In genomic region chr10:30587522-30588031, GRCh38 we compare ENCODE assay signal across 1 cellular context.
TF ChIP-seq lines count a peak whose summit lies in the region.

No MANE protein-coding gene starts in this region.

TF ChIP-seq in HepG2, 621 proteins besides CTCF, POLR2A, EP300 and RAD21 (continued from another document and continues in another):
- TF ChIP-seq ARID4A (CRISPR knock-in tag; IDR thresholded peaks at IDR 0.05; ENCODE audit: borderline replicate concordance) (peak; percentile 53), MED1 (CRISPR knock-in tag; IDR thresholded peaks at IDR 0.05) (peak; percentile 70), GMEB1 (CRISPR knock-in tag; IDR thresholded peaks at IDR 0.05; ENCODE audit: borderline replicate concordance) (no peak), SOX13 (IDR thresholded peaks at IDR 0.05) (no peak), SOX13 (CRISPR knock-in tag; conservative IDR thresholded peaks at IDR 0.05 in 1 of 2, IDR thresholded peaks at IDR 0.05 in 1 of 2) (peak in 1 of 2 experiments; percentile 37; a peak in 1 of 4 replicates), ZMYM2 (CRISPR knock-in tag; IDR thresholded peaks at IDR 0.05) (0 out of 2 replicates have a peak, but pooled peaks have one; percentile 41), ZFY (CRISPR knock-in tag; IDR thresholded peaks at IDR 0.05) (0 out of 2 replicates have a peak, but pooled peaks have one; percentile 29), ZMYM3 (CRISPR knock-in tag; IDR thresholded peaks at IDR 0.05) (peak; percentile 55; the same call in 1 of the 2 replicates), RXRA (CRISPR knock-in tag; IDR thresholded peaks at IDR 0.05) (peak; percentile 90), PHF21A (CRISPR knock-in tag; IDR thresholded peaks at IDR 0.05) (peak; percentile 59; the same call in 1 of the 2 replicates), ZNF430 (CRISPR knock-in tag; IDR thresholded peaks at IDR 0.05) (peak; percentile 82; the same call in 1 of the 2 replicates), RBM22 (optimal IDR thresholded peaks at IDR 0.05; ENCODE audit: low read length) (no peak), ZNF33A (CRISPR knock-in tag; IDR thresholded peaks at IDR 0.05; ENCODE audit: borderline replicate concordance) (no peak), TFDP2 (CRISPR knock-in tag; IDR thresholded peaks at IDR 0.05) (no peak), HNF4A (CRISPR knock-in tag; IDR thresholded peaks at IDR 0.05) (peak; percentile 27; the same call in 1 of the 2 replicates), GABPB1 (CRISPR knock-in tag; IDR thresholded peaks at IDR 0.05) (0 out of 2 replicates have a peak, but pooled peaks have one; percentile 26), ZBTB49 (CRISPR knock-in tag; IDR thresholded peaks at IDR 0.05; ENCODE audit: borderline replicate concordance) (no peak), ZNF883 (CRISPR knock-in tag; IDR thresholded peaks at IDR 0.05; ENCODE audit: not compliant biosample characterization) (peak; percentile 26), ZNF605 (CRISPR knock-in tag; IDR thresholded peaks at IDR 0.05) (0 out of 2 replicates have a peak, but pooled peaks have one; percentile 35), TBX2 (CRISPR knock-in tag; IDR thresholded peaks at IDR 0.05; ENCODE audit: borderline replicate concordance) (peak; percentile 67; the same call in 1 of the 2 replicates), SOX6 (IDR thresholded peaks at IDR 0.05) (no peak), SOX6 (CRISPR knock-in tag; IDR thresholded peaks at IDR 0.05) (peak; percentile 60; the same call in 1 of the 2 replicates), ZNF446 (CRISPR knock-in tag; IDR thresholded peaks at IDR 0.05) (no peak), ZNF709 (CRISPR knock-in tag; IDR thresholded peaks at IDR 0.05) (0 out of 2 replicates have a peak, but pooled peaks have one; percentile 28), KDM2A (CRISPR knock-in tag; IDR thresholded peaks at IDR 0.05; ENCODE audit: borderline replicate concordance, low read depth) (peak; percentile 27; the same call in 1 of the 2 replicates), SOX5 (CRISPR knock-in tag; IDR thresholded peaks at IDR 0.05; ENCODE audit: borderline replicate concordance) (peak; percentile 39; the same call in 1 of the 2 replicates), RARA (CRISPR knock-in tag; IDR thresholded peaks at IDR 0.05) (peak; percentile 91), HMG20A (CRISPR knock-in tag; IDR thresholded peaks at IDR 0.05; ENCODE audit: borderline replicate concordance) (peak; percentile 58; the same call in 1 of the 2 replicates), ISL2 (CRISPR knock-in tag; IDR thresholded peaks at IDR 0.05) (0 out of 2 replicates have a peak, but pooled peaks have one; percentile 19), FOXO1 (CRISPR knock-in tag; IDR thresholded peaks at IDR 0.05) (peak; percentile 39; the same call in 1 of the 2 replicates), SALL1 (CRISPR knock-in tag; IDR thresholded peaks at IDR 0.05) (peak; percentile 89), GATAD2A (CRISPR knock-in tag; IDR thresholded peaks at IDR 0.05) (peak; percentile 19; the same call in 1 of the 2 replicates), LCORL (IDR thresholded peaks at IDR 0.05) (no peak), LCORL (CRISPR knock-in tag; IDR thresholded peaks at IDR 0.05) (peak; percentile 86), SKI (IDR thresholded peaks at IDR 0.05; ENCODE audit: partially characterized antibody) (peak; percentile 82), HNF1B (CRISPR knock-in tag; IDR thresholded peaks at IDR 0.05) (peak; percentile 80), RFX3 (CRISPR knock-in tag; IDR thresholded peaks at IDR 0.05) (no peak), AHDC1 (CRISPR knock-in tag; IDR thresholded peaks at IDR 0.05; ENCODE audit: borderline replicate concordance) (peak; percentile 55; the same call in 1 of the 2 replicates), ZNF687 (CRISPR knock-in tag; IDR thresholded peaks at IDR 0.05) (peak; percentile 65)
